Comparison of ENCODE assay signal across 8 cellular contexts in the genomic region with DNA sequence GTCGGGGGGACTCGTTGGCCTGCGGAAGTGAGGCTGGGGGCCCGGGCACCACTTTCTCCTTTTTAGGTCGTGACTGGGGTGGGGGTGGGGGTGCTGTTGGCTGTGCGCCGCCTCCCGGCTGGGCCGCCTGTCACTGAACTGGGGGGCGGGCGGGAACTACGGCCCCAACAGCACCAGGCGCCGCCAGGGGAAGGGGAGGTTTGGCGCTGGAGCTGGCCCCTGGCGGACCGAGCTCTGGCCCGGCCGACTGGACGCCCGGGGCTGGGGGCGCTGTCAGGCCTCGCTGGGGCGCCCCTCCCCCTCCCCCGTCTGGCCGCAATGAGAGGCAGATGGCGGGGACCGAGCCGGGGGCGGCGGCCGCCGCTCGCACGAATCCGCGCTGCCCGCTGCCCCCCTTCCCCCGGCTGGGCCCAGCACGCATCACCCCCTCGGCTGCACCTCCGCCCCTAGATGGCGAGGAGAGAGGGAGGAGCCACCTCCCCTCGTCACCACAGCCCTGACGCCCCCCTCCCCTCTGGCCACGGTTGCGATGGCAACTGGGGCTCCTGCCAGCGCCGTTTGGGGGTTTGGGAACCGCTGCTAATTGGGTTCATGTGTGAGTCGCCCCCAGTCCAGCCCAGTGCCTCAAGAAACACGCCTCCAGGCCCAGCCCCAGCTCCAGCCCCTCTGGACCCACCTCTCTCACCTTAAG. TPM values are rescaled to one million over a fixed set of nuclear protein-coding genes. Genes with fewer than 3 reads are reported as not detected.
DNase-seq lines count a peak whose midpoint lies in the region; ATAC-seq and TF ChIP-seq lines count a peak whose summit lies in the region.

No MANE protein-coding gene starts in this region.

- CTCF ChIA-PET in OCI-LY7 (lab: Charles Lee; ENCODE audit: unreplicated experiment), result interaction anchor here (1.0 kb wide), 1 partner anchor 63 kb away, joined by 4 read pairs; no protein-coding TSS in a partner anchor

- H3K4me3 Mint-ChIP-seq in stimulated activated naive CD8-positive, alpha-beta T cell treated with anti-CD3 and anti-CD28 coated beads, Interleukin-15, amount 100 ng/mL, for 72 hours, result peak overlapping the region; percentile 82 to 92

- H3K79me2 ChIP-seq in OCI-LY7 (ENCODE audit: insufficient read depth, low read depth, low read length), result peaks cover 3% of the 10 kb centered on the region; the same call in 1 of the 2 replicates

- peak overlapping the region; percentile 99 for H3K4me2 ChIP-seq in OCI-LY7 (ENCODE audit: low read length)

- H3K36me3 ChIP-seq in OCI-LY7 (ENCODE audit: insufficient read depth, low read length) (peaks cover 9% of the 10 kb centered on the region; the same call in 1 of the 2 replicates), left lung (no peaks in the 10 kb centered on the region)

- no TSS peak for BruUV-seq in OCI-LY7 (replicated peaks; lab: Mats Ljungman, UMichigan)

- peaks cover 44% of the 10 kb centered on the region for H3K4me1 Mint-ChIP-seq in stimulated activated naive CD8-positive, alpha-beta T cell treated with anti-CD3 and anti-CD28 coated beads, Interleukin-15, amount 100 ng/mL, for 72 hours

- no peaks in the 10 kb centered on the region for H4K20me1 ChIP-seq in OCI-LY7 (ENCODE audit: insufficient read depth, low read length)

- intact Hi-C loops in OCI-LY7 (cut with micrococcal nuclease; ENCODE audit: unreplicated experiment) (loop anchor here (5.0 to 10.0 kb wide), 2 partner anchors 171 to 804 kb away; a partner anchor contains a TSS), left lung (cut with DNase I) (loop anchor here in 1 of 2 donors (5.0 kb wide), 1 partner anchor 64 kb away; no protein-coding TSS in a partner anchor)

- ATAC-seq in left lung, result no peak
- ATAC-seq in stimulated activated naive CD8-positive, alpha-beta T cell treated with anti-CD3 and anti-CD28 coated beads, Interleukin-15, amount 100 ng/mL, for 72 hours, result peak; percentile 8
- ATAC-seq in GM21390 (IDR thresholded peaks at IDR 0.05; ENCODE audit: unreplicated experiment), result no peak

- POLR2A ChIA-PET in OCI-LY7 (lab: Charles Lee), result interaction anchor here (0.8 to 1.5 kb wide), 2 partner anchors 16 to 63 kb away, joined by 5 to 8 read pairs; no protein-coding TSS in a partner anchor

- H3K9me3 Mint-ChIP-seq in stimulated activated naive CD8-positive, alpha-beta T cell treated with anti-CD3 and anti-CD28 coated beads, Interleukin-15, amount 100 ng/mL, for 72 hours, result no peaks in the 10 kb centered on the region

- peak overlapping the region; percentile 92; the same call in 1 of the 2 replicates for H2AFZ ChIP-seq in OCI-LY7 (ENCODE audit: low read length)

- peak overlapping the region; percentile 93 for H3K27ac ChIP-seq in OCI-LY7 (ENCODE audit: low read depth, low read length, poor library complexity, severe bottlenecking)
- peak overlapping the region; percentile 58 to 79 for H3K27ac ChIP-seq in left lung

- TF ChIP-seq CTCF in OCI-LY7 (conservative IDR thresholded peaks at IDR 0.05; ENCODE audit: low read length) (peak; percentile 55; the same call in 1 of the 2 replicates), left lung (IDR thresholded peaks at IDR 0.05) (no peak)

- peaks cover 29% of the 10 kb centered on the region for H3K4me1 ChIP-seq in OCI-LY7 (ENCODE audit: insufficient read depth, low read length, poor library complexity, severe bottlenecking)
- H3K4me1 ChIP-seq in left lung, result peaks cover 5 to 29% of the 10 kb centered on the region in 2 donors

- DNase-seq in activated T-cell treated with anti-CD3 and anti-CD28 coated beads for 48 hours (ENCODE audit: low read depth), result peak; percentile 3
- no peak for DNase-seq in activated T-cell treated with anti-CD3 and anti-CD28 coated beads for 4 hours
- peak; percentile 53 for DNase-seq in OCI-LY7 (ENCODE audit: low spot score)
- peak; percentile 56 for DNase-seq in cerebellum (ENCODE audit: low spot score)
- DNase-seq in left lung, result peak in 1 of 2 donors; percentile 54
- peak; percentile 30 to 35 for DNase-seq in stimulated activated naive CD8-positive, alpha-beta T cell treated with anti-CD3 and anti-CD28 coated beads, Interleukin-15, amount 100 ng/mL, for 72 hours
- no peak for DNase-seq in NOMO-1 treated with DMSO at 0.1 percent for 48 hours (lab: John Stamatoyannopoulos, UW; ENCODE audit: unreplicated experiment)

- H3K9me3 ChIP-seq in OCI-LY7 (ENCODE audit: low read length) (no peaks in the 10 kb centered on the region), left lung (no peaks in the 10 kb centered on the region)

- peaks cover 0 to 58% of the 10 kb centered on the region in 2 donors for H3K27me3 ChIP-seq in left lung

- H3K27me3 Mint-ChIP-seq in stimulated activated naive CD8-positive, alpha-beta T cell treated with anti-CD3 and anti-CD28 coated beads, Interleukin-15, amount 100 ng/mL, for 72 hours, result peaks cover 46% of the 10 kb centered on the region

- no peaks in the 10 kb centered on the region for H3K9me2 ChIP-seq in OCI-LY7 (ENCODE audit: insufficient read depth, low read length)

- H3K4me3 ChIP-seq in OCI-LY7 (ENCODE audit: low read depth, low read length, poor library complexity, severe bottlenecking) (peak overlapping the region; percentile 91), left lung (peak overlapping the region; percentile 46 to 47)

- H3K27ac Mint-ChIP-seq in stimulated activated naive CD8-positive, alpha-beta T cell treated with anti-CD3 and anti-CD28 coated beads, Interleukin-15, amount 100 ng/mL, for 72 hours, result peak overlapping the region in 1 of 2 donors; percentile 97

RNA-seq across cellular contexts. Expression of a gene that starts 0.7 kb away (rescaled TPM):
- total RNA-seq in OCI-LY7 (2014; rRNA removed; shearing (Covaris generic)), result 72.2 and 94.7 TPM in 2 replicates
- 96.6 and 130 TPM in 2 replicates for total RNA-seq in OCI-LY7 (2022)
- total RNA-seq in cerebellum, result 16.8 TPM
- 10 to 100 TPM; 39.4 to 64.2 TPM for total RNA-seq in left lung

RNA-seq across cellular contexts. Expression of a gene that starts 28.9 kb away (rescaled TPM):
- 8.1 and 13.8 TPM in 2 replicates for total RNA-seq in OCI-LY7 (2014; rRNA removed; shearing (Covaris generic))
- total RNA-seq in OCI-LY7 (2022), result 14.5 and 18.8 TPM in 2 replicates
- total RNA-seq in cerebellum, result 1.2 TPM
- total RNA-seq in left lung, result 10 to 100 TPM; 16.1 to 26.3 TPM

RNA-seq across cellular contexts. Expression of a gene that starts 30.1 kb away (rescaled TPM):
- 0.13 TPM in 2 replicates for total RNA-seq in OCI-LY7 (2014; rRNA removed; shearing (Covaris generic))
- total RNA-seq in OCI-LY7 (2022) (not detected in 2 replicates), cerebellum (31.8 TPM), left lung (10 to 100 TPM; 16.2 to 23.4 TPM)

RNA-seq across cellular contexts. Expression of a gene that starts 33.8 kb away (rescaled TPM):
- total RNA-seq in OCI-LY7 (2014; rRNA removed; shearing (Covaris generic)), result 0.26 and 2.0 TPM in 2 replicates
- total RNA-seq in OCI-LY7 (2022) (3.4 and 6.0 TPM in 2 replicates), cerebellum (5.2 TPM), left lung (10 to 100 TPM; 38.2 to 45.2 TPM)

RNA-seq across cellular contexts. Expression of a gene that starts 57.4 kb away (rescaled TPM):
- 15.8 and 17.9 TPM in 2 replicates for total RNA-seq in OCI-LY7 (2014; rRNA removed; shearing (Covaris generic))
- total RNA-seq in OCI-LY7 (2022) (28.3 and 30.5 TPM in 2 replicates), cerebellum (3.5 TPM), left lung (10 to 100 TPM in 1 of 2 donors, 1 to 10 TPM in 1; 5.9 to 26.1 TPM)

Comparison
In these comparisons a context has a peak if more than half of its experiments do, and no peak if none do; other contexts are left out.
1. DNase-seq: peak in activated T-cell treated with anti-CD3 and anti-CD28 coated beads for 48 hours (single experiment), OCI-LY7 (single experiment), cerebellum (single experiment) and stimulated activated naive CD8-positive, alpha-beta T cell treated with anti-CD3 and anti-CD28 coated beads, Interleukin-15, amount 100 ng/mL, for 72 hours (2 of 2); none in activated T-cell treated with anti-CD3 and anti-CD28 coated beads for 4 hours (single experiment) and NOMO-1 treated with DMSO at 0.1 percent for 48 hours (single experiment).
2. RNA of a gene that starts 30.1 kb away (total RNA-seq): 31.8 TPM in cerebellum (single experiment) and 16.2 to 23.4 TPM in left lung; 0.13 TPM in OCI-LY7; every median in the first group is over 10 times any median in the second.